Comparison of ENCODE assay signal across 11 cellular contexts in genomic region chr17:50028207-50029120, GRCh38. TPM values are rescaled to one million over a fixed set of nuclear protein-coding genes. Genes with fewer than 3 reads are reported as not detected.
DNase-seq lines count a peak whose midpoint lies in the region; ATAC-seq, FAIRE-seq and TF ChIP-seq lines count a peak whose summit lies in the region.
"Had no signal": no experiment of that assay in that cellular context is flagged by ENCODE, and none has a peak within 500 bp of the region (broad histone marks: within the 10 kb centered on the region; RNA-seq: fewer than 3 reads in every experiment).

No MANE protein-coding gene starts in this region.

- no peaks in the 10 kb centered on the region for H3K9me3 ChIP-seq in colonic mucosa
- H3K9me3 ChIP-seq: gastrocnemius medialis had no signal

- H3K9me3 Mint-ChIP-seq in activated naive CD8-positive, alpha-beta T cell (ENCODE audit: low read depth): no peaks in the 10 kb centered on the region
- no peaks in the 10 kb centered on the region for H3K9me3 Mint-ChIP-seq in activated naive CD8-positive, alpha-beta T cell treated with anti-CD3 and anti-CD28 coated beads for 36 hours
- H3K9me3 Mint-ChIP-seq: type B pancreatic cell had no signal

- no peak overlapping the region for H3K27ac Mint-ChIP-seq in activated naive CD8-positive, alpha-beta T cell
- H3K27ac Mint-ChIP-seq in activated naive CD8-positive, alpha-beta T cell treated with anti-CD3 and anti-CD28 coated beads for 36 hours: no peak overlapping the region
- H3K27ac Mint-ChIP-seq: type B pancreatic cell had no signal

- peaks cover 12% of the 10 kb centered on the region for H3K4me1 Mint-ChIP-seq in activated naive CD8-positive, alpha-beta T cell (ENCODE audit: low read depth)
- H3K4me1 Mint-ChIP-seq in activated naive CD8-positive, alpha-beta T cell treated with anti-CD3 and anti-CD28 coated beads for 36 hours: peaks cover 8% of the 10 kb centered on the region

- H3K4me1 ChIP-seq in colonic mucosa: no peaks in the 10 kb centered on the region

- DNase-seq in activated naive CD8-positive, alpha-beta T cell treated with anti-CD3 and anti-CD28 coated beads for 36 hours: no peak
- DNase-seq in astrocyte of the hippocampus (ENCODE audit: low read depth, low spot score): peak; percentile 92
- DNase-seq in kidney glomerular epithelial cell (lab: John Stamatoyannopoulos, UW): peak; percentile 100
- DNase-seq in urothelium cell line (ENCODE audit: low spot score): peak; percentile 92
- DNase-seq in colonic mucosa: no peak
- DNase-seq: gastrocnemius medialis, NCI-H526 treated with DMSO at 0.1 percent for 48 hours had no signal

- no peaks in the 10 kb centered on the region for H3K36me3 Mint-ChIP-seq in activated naive CD8-positive, alpha-beta T cell
- no peaks in the 10 kb centered on the region for H3K36me3 Mint-ChIP-seq in activated naive CD8-positive, alpha-beta T cell treated with anti-CD3 and anti-CD28 coated beads for 36 hours
- H3K36me3 Mint-ChIP-seq: type B pancreatic cell had no signal

- H3K4me3 Mint-ChIP-seq in activated naive CD8-positive, alpha-beta T cell: peak overlapping the region; percentile 23
- H3K4me3 Mint-ChIP-seq in activated naive CD8-positive, alpha-beta T cell treated with anti-CD3 and anti-CD28 coated beads for 36 hours: no peak overlapping the region
- H3K4me3 Mint-ChIP-seq: type B pancreatic cell had no signal

- no peaks in the 10 kb centered on the region for H3K36me3 ChIP-seq in colonic mucosa
- H3K36me3 ChIP-seq: gastrocnemius medialis had no signal

- FAIRE-seq in urothelium cell line (lab: Jason Lieb, UNC): peak; percentile 98

- ATAC-seq in GM19467 (IDR thresholded peaks at IDR 0.05; ENCODE audit: unreplicated experiment) (no peak), HG03521 (IDR thresholded peaks at IDR 0.05; ENCODE audit: unreplicated experiment) (no peak)

- H3K4me3 ChIP-seq in colonic mucosa: no peak overlapping the region
- H3K4me3 ChIP-seq: gastrocnemius medialis had no signal

- TF ChIP-seq CTCF in colonic mucosa (IDR thresholded peaks at IDR 0.05): no peak

- peaks cover 16% of the 10 kb centered on the region for H3K27me3 Mint-ChIP-seq in activated naive CD8-positive, alpha-beta T cell
- H3K27me3 Mint-ChIP-seq in activated naive CD8-positive, alpha-beta T cell treated with anti-CD3 and anti-CD28 coated beads for 36 hours: peaks cover 38% of the 10 kb centered on the region

- H3K9ac ChIP-seq in colonic mucosa (ENCODE audit: low read depth in 2 of 2, low read length in 2 of 2): no peak overlapping the region

- intact Hi-C loops in colonic mucosa (cut with DNase I): loop anchor here (5.0 kb wide), 1 partner anchor 49 kb away; no protein-coding TSS in a partner anchor

- H3K27me3 ChIP-seq in colonic mucosa: no peaks in the 10 kb centered on the region
- H3K27me3 ChIP-seq: gastrocnemius medialis had no signal

- no peak overlapping the region for H3K27ac ChIP-seq in colonic mucosa
- H3K27ac ChIP-seq: gastrocnemius medialis had no signal

RNA-seq across cellular contexts. Expression of gene ITGA3, which starts 27.4 kb away (rescaled TPM):
- total RNA-seq in activated naive CD8-positive, alpha-beta T cell treated with anti-CD3 and anti-CD28 coated beads for 36 hours: 1 to 10 TPM; 3.7 to 5.1 TPM
- total RNA-seq in colonic mucosa: 100 to 1,000 TPM; 111 to 116 TPM

RNA-seq across cellular contexts. Expression of gene DLX3, which starts 33.4 kb away (rescaled TPM):
- total RNA-seq in activated naive CD8-positive, alpha-beta T cell treated with anti-CD3 and anti-CD28 coated beads for 36 hours: under 1 TPM; 0.16 to 0.19 TPM
- under 1 TPM in 1 of 2 donors, not detected in 1; 0.21 TPM for total RNA-seq in colonic mucosa
- total RNA-seq: gastrocnemius medialis had no signal

RNA-seq across cellular contexts. Expression of gene DLX4, which starts 59.5 kb away (rescaled TPM):
- total RNA-seq in activated naive CD8-positive, alpha-beta T cell treated with anti-CD3 and anti-CD28 coated beads for 36 hours: under 1 TPM; 0.62 to 0.70 TPM
- total RNA-seq in colonic mucosa: under 1 TPM in 1 of 2 donors, not detected in 1; 0.49 TPM
- total RNA-seq: gastrocnemius medialis had no signal

Comparison
In these comparisons a context has a peak if more than half of its experiments do, and no peak if none do; other contexts are left out.
1. DNase-seq: peak in astrocyte of the hippocampus (single experiment), kidney glomerular epithelial cell (single experiment) and urothelium cell line (single experiment); none in activated naive CD8-positive, alpha-beta T cell treated with anti-CD3 and anti-CD28 coated beads for 36 hours (single experiment) and colonic mucosa (single experiment).
2. RNA of gene ITGA3, which starts 27.4 kb away (total RNA-seq): 111 to 116 TPM in colonic mucosa; 3.7 to 5.1 TPM in activated naive CD8-positive, alpha-beta T cell treated with anti-CD3 and anti-CD28 coated beads for 36 hours; every median in the first group is over 10 times any median in the second.